ENCODE assay signal across 18 cellular contexts in genomic region chr10:127735723-127736221, GRCh38. TPM values are rescaled to one million over a fixed set of nuclear protein-coding genes. Genes with fewer than 3 reads are reported as not detected.
"Had no signal": no experiment of that assay in that cellular context is flagged by ENCODE, and none has a peak within 500 bp of the region (broad histone marks: within the 10 kb centered on the region; RNA-seq: fewer than 3 reads in every experiment).

No MANE protein-coding gene starts in this region.

- H3K4me2 ChIP-seq: smooth muscle cell had no signal

- H3K9me3 Mint-ChIP-seq: activated CD4-positive, alpha-beta memory T cell treated with anti-CD3 and anti-CD28 coated beads for 36 hours; activated T-cell treated with anti-CD3 and anti-CD28 coated beads, Interleukin-2, amount 50 U/mL, for 4 hours; stimulated activated naive CD8-positive, alpha-beta T cell treated with anti-CD3 and anti-CD28 coated beads, Interleukin-15, Interleukin-2, amounts not matched to agents 100 ng/mL and 50 ng/mL, for 24 hours had no signal

- H3K27ac ChIP-seq: right lobe of liver, thoracic aorta had no signal

- H3K36me3 ChIP-seq: gastroesophageal sphincter, right lobe of liver, thoracic aorta had no signal

- H3K36me3 Mint-ChIP-seq: activated CD4-positive, alpha-beta memory T cell treated with anti-CD3 and anti-CD28 coated beads for 36 hours had no signal

- H3K9me3 ChIP-seq: gastroesophageal sphincter, right lobe of liver, thoracic aorta had no signal

- H3K27ac Mint-ChIP-seq: activated CD4-positive, alpha-beta memory T cell treated with anti-CD3 and anti-CD28 coated beads for 36 hours; naive B cell; stimulated activated naive CD8-positive, alpha-beta T cell treated with anti-CD3 and anti-CD28 coated beads, Interleukin-15, Interleukin-2, amounts not matched to agents 100 ng/mL and 50 ng/mL, for 24 hours had no signal

- H3K4me3 Mint-ChIP-seq: activated CD4-positive, alpha-beta memory T cell treated with anti-CD3 and anti-CD28 coated beads for 36 hours; activated T-cell treated with anti-CD3 and anti-CD28 coated beads, Interleukin-2, amount 50 U/mL, for 4 hours; stimulated activated naive CD8-positive, alpha-beta T cell treated with anti-CD3 and anti-CD28 coated beads, Interleukin-15, Interleukin-2, amounts not matched to agents 100 ng/mL and 50 ng/mL, for 24 hours had no signal

- H3K4me3 ChIP-seq: right lobe of liver, smooth muscle cell, thoracic aorta had no signal

- ATAC-seq: activated T-cell treated with anti-CD3 and anti-CD28 coated beads, Interleukin-2, amount 50 U/mL, for 4 hours; gastroesophageal sphincter had no signal

- DNase-seq: activated CD4-positive, alpha-beta memory T cell treated with anti-CD3 and anti-CD28 coated beads for 36 hours; activated effector memory CD4-positive, alpha-beta T cell treated with Interleukin-2 at 50 U/mL for 16 hours; activated naive CD4-positive, alpha-beta T cell treated with anti-CD3 and anti-CD28 coated beads, Interleukin-2, amount 50 U/mL, for 16 hours; activated T-cell treated with anti-CD3 and anti-CD28 coated beads, Interleukin-2, amount 50 U/mL, for 4 hours; naive B cell; occipital lobe; right lobe of liver; T-helper 1 cell; T1000 had no signal

RNA-seq across cellular contexts. Expression of gene FOXI2, which starts 1.2 kb away (rescaled TPM):
- total RNA-seq: activated CD4-positive, alpha-beta memory T cell treated with anti-CD3 and anti-CD28 coated beads for 36 hours; activated T-cell treated with anti-CD3 and anti-CD28 coated beads, Interleukin-2, amount 50 U/mL, for 4 hours; astrocyte; bronchial epithelial cell; dermis microvascular lymphatic vessel endothelial cell; mononuclear cell; occipital lobe; pulmonary artery endothelial cell; right lobe of liver; smooth muscle cell had no signal
- polyA plus RNA-seq: smooth muscle cell had no signal
